8 cellular contexts compared by ENCODE assay signal in genomic region chr5:83076742-83077661, GRCh38. TPM values are rescaled to one million over a fixed set of nuclear protein-coding genes. Genes with fewer than 3 reads are reported as not detected.
A peak's percentile ranks its signal among the peaks of the same experiment; 100 is the strongest.
DNase-seq lines count a peak whose midpoint lies in the region; ATAC-seq and TF ChIP-seq lines count a peak whose summit lies in the region.

TSS of gene TMEM167A (minus strand) at chr5:83077394. CDS start at chr5:83077323, 71 bp downstream.
TSS of gene XRCC4 (plus strand) at chr5:83077547. CDS start at chr5:83104920, 27,373 bp downstream.

- H3K4me3 ChIP-seq in heart right ventricle (peak within 1 kb of the TSS; percentile 44 to 90 (median 78)), upper lobe of left lung (peak within 1 kb of the TSS; percentile 53 to 91 (median 66))

- peak; percentile 34 to 92 (median 80) for TF ChIP-seq POLR2A in upper lobe of left lung (IDR thresholded peaks at IDR 0.05)

- in situ Hi-C loops in GM13976 (cut with MboI; ENCODE audit: low sequenced_read_pairs, unreplicated experiment), result no loop called here

- no peak for TF ChIP-seq EP300 in upper lobe of left lung (IDR thresholded peaks at IDR 0.05)

- H3K27ac ChIP-seq in heart right ventricle (peak within 1 kb of the TSS; percentile 11 to 95 (median 85)), upper lobe of left lung (peak within 1 kb of the TSS; percentile 82 to 94 (median 88))

- H3K36me3 ChIP-seq in heart right ventricle, result peaks cover 0 to 13% (median 0%) of the 10 kb centered on the region in 9 donors
- H3K36me3 ChIP-seq in upper lobe of left lung, result no peaks in the 10 kb centered on the region

- H3K9me3 ChIP-seq in heart right ventricle, result no peaks in the 10 kb centered on the region
- no peaks in the 10 kb centered on the region for H3K9me3 ChIP-seq in upper lobe of left lung

- H3K27me3 ChIP-seq in heart right ventricle (no peaks in the 10 kb centered on the region), upper lobe of left lung (no peaks in the 10 kb centered on the region)

- DNase-seq in GM13976 (ENCODE audit: low spot score), result peak; percentile 89
- DNase-seq in NCI-H146 treated with DMSO at 0.1 percent for 48 hours (lab: John Stamatoyannopoulos, UW; ENCODE audit: unreplicated experiment), result peak; percentile 94
- DNase-seq in amniotic epithelial cell (ENCODE audit: low read depth), result peak; percentile 99
- DNase-seq in heart right ventricle, result peak; percentile 94 to 97
- DNase-seq in posterior cingulate gyrus, result peak; percentile 94 to 99 (median 97)
- peak; percentile 92 to 99 for DNase-seq in upper lobe of left lung

- TF ChIP-seq CTCF in GM13976 (IDR thresholded peaks at IDR 0.05; ENCODE audit: borderline replicate concordance, control extremely low read depth, extremely low read depth, insufficient read depth, missing control alignments), result no peak
- no peak for TF ChIP-seq CTCF in heart right ventricle (IDR thresholded peaks at IDR 0.05)
- no peak for TF ChIP-seq CTCF in upper lobe of left lung (IDR thresholded peaks at IDR 0.05)

- ATAC-seq in HG02870 (IDR thresholded peaks at IDR 0.05; ENCODE audit: unreplicated experiment) (peak; percentile 96), heart right ventricle (peak; percentile 100), upper lobe of left lung (ENCODE audit: low FRiP score in 2 of 2) (peak; percentile 100)

- intact Hi-C loops in T-helper 1 cell treated with Interleukin-12 subunit alpha and Interleukin-12 subunit beta and Interleukin-4 antibody, amounts not matched to agents 30 ng/mL and 1 ng/mL, for 36 hours (cut with micrococcal nuclease), result loop anchor here (1.0 to 5.0 kb wide), 12 partner anchors 261 to 1776 kb away; partner anchors contain the start of genes RPS23, SSBP2 and ZCCHC9
- intact Hi-C loops in heart right ventricle (cut with DNase I) (loop anchor here in 1 of 10 donors (10.0 kb wide), 2 partner anchors 358 to 722 kb away; no protein-coding TSS in a partner anchor), posterior cingulate gyrus (cut with DNase I) (loop anchor here (1.0 kb wide), 1 partner anchor 396 kb away; no protein-coding TSS in a partner anchor)

- WGBS in heart right ventricle, 2 donors, result 0% methylated on average over 44 of the region's 44 CpGs
- 1% methylated on average over 18 to 44 of the region's 44 CpGs for WGBS in upper lobe of left lung, 2 donors

- peaks cover 0 to 56% (median 45%) of the 10 kb centered on the region in 9 donors for H3K4me1 ChIP-seq in heart right ventricle
- peaks cover 23 to 45% (median 29%) of the 10 kb centered on the region in 4 donors for H3K4me1 ChIP-seq in upper lobe of left lung

RNA-seq across cellular contexts. Expression of gene TMEM167A, which starts in this region (rescaled TPM):
- total RNA-seq in T-helper 1 cell treated with Interleukin-12 subunit alpha and Interleukin-12 subunit beta and Interleukin-4 antibody, amounts not matched to agents 30 ng/mL and 1 ng/mL, for 36 hours, result 86.8 and 88.2 TPM in 2 replicates
- 10 to 100 TPM; 35.5 to 53.5 (median 44.5) TPM for total RNA-seq in heart right ventricle
- 10 to 100 TPM; 17.6 to 34.5 TPM for polyA plus RNA-seq in heart right ventricle
- total RNA-seq in upper lobe of left lung, result 10 to 100 TPM; 14.3 to 81.2 (median 53.1) TPM

RNA-seq across cellular contexts. Expression of gene XRCC4, which starts in this region (rescaled TPM):
- total RNA-seq in T-helper 1 cell treated with Interleukin-12 subunit alpha and Interleukin-12 subunit beta and Interleukin-4 antibody, amounts not matched to agents 30 ng/mL and 1 ng/mL, for 36 hours, result 9.9 and 10.7 TPM in 2 replicates
- total RNA-seq in heart right ventricle, result 10 to 100 TPM in 2 of 10 donors, 1 to 10 TPM in 8; 4.0 to 10.7 (median 6.8) TPM
- 10 to 100 TPM in 1 of 2 donors, 1 to 10 TPM in 1; 3.6 to 14.4 TPM for polyA plus RNA-seq in heart right ventricle
- total RNA-seq in upper lobe of left lung, result 10 to 100 TPM in 1 of 6 donors, 1 to 10 TPM in 5; 4.4 to 11.8 (median 7.7) TPM

Comparison
In these comparisons a context has a peak if more than half of its experiments do, and no peak if none do; other contexts are left out.
1. Peak in every context shown above with its lines: DNase-seq, ATAC-seq, H3K4me3 ChIP-seq and H3K27ac ChIP-seq.